Comparison of ENCODE assay signal across 10 cellular contexts in genomic region chr11:44592125-44592643, GRCh38. TPM values are rescaled to one million over a fixed set of nuclear protein-coding genes. Genes with fewer than 3 reads are reported as not detected.
DNase-seq lines count a peak whose midpoint lies in the region; ATAC-seq, FAIRE-seq and TF ChIP-seq lines count a peak whose summit lies in the region.
"Had no signal": no experiment of that assay in that cellular context is flagged by ENCODE, and none has a peak within 500 bp of the region (broad histone marks: within the 10 kb centered on the region; RNA-seq: fewer than 3 reads in every experiment).

No MANE protein-coding gene starts in this region.

- no peaks in the 10 kb centered on the region for H3K9me3 Mint-ChIP-seq in CD4-positive, CD25-positive, alpha-beta regulatory T cell

- no peak for DNase-seq in CD4-positive, CD25-positive, alpha-beta regulatory T cell
- DNase-seq in SIG-M5 (lab: John Stamatoyannopoulos, UW) (peak; percentile 36), fibroblast of the aortic adventitia (ENCODE audit: low read depth) (peak; percentile 91), NCI-H2081 treated with DMSO at 0.1 percent for 48 hours (lab: John Stamatoyannopoulos, UW) (no peak), RCC 7860 (ENCODE audit: low spot score) (no peak), NK-92 (lab: John Stamatoyannopoulos, UW; ENCODE audit: unreplicated experiment) (no peak)
- DNase-seq: NCI-H2107 had no signal

- H3K4me3 ChIP-seq in CD4-positive, CD25-positive, alpha-beta regulatory T cell (ENCODE audit: low read depth, low read length) = no peak overlapping the region
- H3K4me3 ChIP-seq in fibroblast of the aortic adventitia (ENCODE audit: low read depth, low read length) = no peak overlapping the region
- H3K4me3 ChIP-seq in rectal smooth muscle tissue (ENCODE audit: low read length) = peak overlapping the region; percentile 4

- H3K36me3 Mint-ChIP-seq in CD4-positive, CD25-positive, alpha-beta regulatory T cell = peaks cover 12% of the 10 kb centered on the region

- H3K9ac ChIP-seq in rectal smooth muscle tissue (ENCODE audit: low read length) = no peak overlapping the region

- no peaks in the 10 kb centered on the region for H3K27me3 ChIP-seq in CD4-positive, CD25-positive, alpha-beta regulatory T cell (ENCODE audit: control insufficient read depth, insufficient read depth, low read length)
- H3K27me3 ChIP-seq in rectal smooth muscle tissue (ENCODE audit: control insufficient read depth, insufficient read depth, low read length) = no peaks in the 10 kb centered on the region

- ATAC-seq in CD4-positive, CD25-positive, alpha-beta regulatory T cell (ENCODE audit: low read depth in 2 of 2) = no peak
- no peak for ATAC-seq in HG02840 (IDR thresholded peaks at IDR 0.05; ENCODE audit: low FRiP score, unreplicated experiment)

- H3K4me1 Mint-ChIP-seq in CD4-positive, CD25-positive, alpha-beta regulatory T cell = peaks cover 6 to 51% (median 26%) of the 10 kb centered on the region in 4 donors

- H3K9me3 ChIP-seq in CD4-positive, CD25-positive, alpha-beta regulatory T cell (ENCODE audit: control insufficient read depth in 2 of 2, low read length in 2 of 2) = no peaks in the 10 kb centered on the region

- peaks cover 26% of the 10 kb centered on the region for H3K36me3 ChIP-seq in CD4-positive, CD25-positive, alpha-beta regulatory T cell (ENCODE audit: control insufficient read depth, insufficient read depth, low read length)
- peaks cover 6% of the 10 kb centered on the region for H3K36me3 ChIP-seq in rectal smooth muscle tissue (ENCODE audit: control insufficient read depth, insufficient read depth, low read length)

- peaks cover 24% of the 10 kb centered on the region for H3K4me1 ChIP-seq in CD4-positive, CD25-positive, alpha-beta regulatory T cell (ENCODE audit: control insufficient read depth, insufficient read depth, low read length, poor library complexity, severe bottlenecking)
- peaks cover 30% of the 10 kb centered on the region for H3K4me1 ChIP-seq in rectal smooth muscle tissue (ENCODE audit: control insufficient read depth, insufficient read depth, low read length)

- H3K4me3 Mint-ChIP-seq in CD4-positive, CD25-positive, alpha-beta regulatory T cell = no peak overlapping the region

- no peaks in the 10 kb centered on the region for H3K27me3 Mint-ChIP-seq in CD4-positive, CD25-positive, alpha-beta regulatory T cell

- TF ChIP-seq CTCF in fibroblast of the aortic adventitia (IDR thresholded peaks at IDR 0.05; ENCODE audit: insufficient read depth, low read length) = no peak

- H3K27ac Mint-ChIP-seq in CD4-positive, CD25-positive, alpha-beta regulatory T cell = peak overlapping the region; percentile 31 to 65 (median 58)

- no peak for FAIRE-seq in RCC 7860 (lab: Jason Lieb, UNC)
- FAIRE-seq: bronchial epithelial cell had no signal

- H3K27ac ChIP-seq in CD4-positive, CD25-positive, alpha-beta regulatory T cell (ENCODE audit: insufficient read depth, low read length, poor library complexity, severe bottlenecking) = no peak overlapping the region
- H3K27ac ChIP-seq in rectal smooth muscle tissue (ENCODE audit: low read depth, low read length) = peak overlapping the region; percentile 72

RNA-seq across cellular contexts. Expression of gene CD82, which starts 26.7 kb away (rescaled TPM):
- 132 TPM for total RNA-seq in CD4-positive, CD25-positive, alpha-beta regulatory T cell
- 100 to 1,000 TPM in 3 of 4 donors, 10 to 100 TPM in 1; 81.0 to 167 (median 118) TPM for polyA plus RNA-seq in CD4-positive, CD25-positive, alpha-beta regulatory T cell
- total RNA-seq in fibroblast of the aortic adventitia (ENCODE audit: low replicate concordance) = 2.6 and 4.5 TPM in 2 replicates

Comparison
In these comparisons a context has a peak if more than half of its experiments do, and no peak if none do; other contexts are left out.
1. DNase-seq: peak in SIG-M5 (single experiment) and fibroblast of the aortic adventitia (single experiment); none in CD4-positive, CD25-positive, alpha-beta regulatory T cell (0 of 3), NCI-H2081 treated with DMSO at 0.1 percent for 48 hours (single experiment), RCC 7860 (single experiment) and NK-92 (single experiment).
2. RNA of gene CD82, which starts 26.7 kb away (total RNA-seq): 132 TPM in CD4-positive, CD25-positive, alpha-beta regulatory T cell (single experiment); 2.6 to 4.5 TPM in fibroblast of the aortic adventitia; every median in the first group is over 10 times any median in the second.